Comparison of ENCODE assay signal across 8 cellular contexts in the genomic region with DNA sequence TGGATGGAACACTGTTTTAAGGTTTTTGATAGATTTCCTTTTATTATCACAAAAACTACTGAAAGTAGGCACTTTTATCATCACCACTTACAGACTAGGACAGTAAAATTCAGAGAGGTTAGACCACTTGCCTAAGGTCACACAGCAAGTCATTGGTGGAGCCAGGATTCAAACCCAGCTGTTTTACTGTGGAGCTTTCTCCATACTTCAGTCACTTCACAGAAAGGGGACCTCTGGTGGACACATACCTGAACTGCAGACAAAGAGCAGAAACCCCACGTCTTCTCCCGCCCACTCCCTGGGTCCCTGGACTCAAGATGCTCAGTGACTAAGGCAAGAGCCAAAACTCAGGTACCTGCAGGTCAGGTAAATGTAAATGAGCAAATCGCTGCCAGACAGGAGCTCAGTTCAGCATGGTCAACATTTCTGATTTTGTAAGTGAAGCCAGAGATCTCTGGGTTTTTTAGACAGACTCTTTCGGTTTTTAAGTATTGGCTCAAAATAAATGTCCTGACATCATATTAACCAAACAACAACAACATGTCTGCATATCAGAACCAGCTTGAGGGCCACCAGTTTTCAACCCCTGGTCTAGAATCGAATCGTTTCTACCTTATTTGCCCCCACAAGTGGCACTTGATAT.
DNase-seq lines count a peak whose midpoint lies in the region; ATAC-seq and TF ChIP-seq lines count a peak whose summit lies in the region.

No MANE protein-coding gene starts in this region.

- H3K4me1 ChIP-seq in Caco-2: no peaks in the 10 kb centered on the region; the same call in 1 of the 2 replicates

- no peaks in the 10 kb centered on the region for H3K36me3 Mint-ChIP-seq in Caco-2 (ENCODE audit: insufficient read depth, unreplicated experiment)
- no peaks in the 10 kb centered on the region for H3K36me3 Mint-ChIP-seq in activated naive CD4-positive, alpha-beta T cell treated with anti-CD3 and anti-CD28 coated beads for 36 hours (ENCODE audit: low read depth)

- peak; percentile 45 for TF ChIP-seq CTCF in Caco-2 (IDR thresholded peaks at IDR 0.05; ENCODE audit: insufficient read depth in 1 of 2, low read depth in 1 of 2, low read length in 1 of 2, severe bottlenecking in 1 of 2, unreplicated experiment in 1 of 2)
- TF ChIP-seq CTCF in HFF-Myc (IDR thresholded peaks at IDR 0.05; ENCODE audit: low read depth, low read length, missing control alignments): peak; percentile 69

- H3K36me3 ChIP-seq in Caco-2 (ENCODE audit: control insufficient read depth, insufficient read depth, low read length): no peaks in the 10 kb centered on the region

- POLR2A ChIA-PET in Caco-2 (lab: Charles Lee): interaction anchor here (0.6 kb wide), 1 partner anchor 176 kb away, joined by 5 read pairs; no protein-coding TSS in a partner anchor

- H3K27ac Mint-ChIP-seq in Caco-2 (ENCODE audit: unreplicated experiment): no peak overlapping the region
- no peak overlapping the region for H3K27ac Mint-ChIP-seq in activated naive CD4-positive, alpha-beta T cell treated with anti-CD3 and anti-CD28 coated beads for 36 hours

- CTCF ChIA-PET in Caco-2 (lab: Charles Lee): interaction anchor here (0.5 to 2.2 kb wide), 16 partner anchors 8 to 657 kb away, joined by 3 to 12 read pairs (median 4); a partner anchor contains a TSS
- CTCF ChIA-PET in activated naive CD4-positive, alpha-beta T cell treated with anti-CD3 and anti-CD28 coated beads for 36 hours (lab: Charles Lee): interaction anchor here (0.6 to 2.7 kb wide), 25 partner anchors 8 to 1804 kb away, joined by 3 to 16 read pairs (median 3); no protein-coding TSS in a partner anchor

- H3K4me3 ChIP-seq in Caco-2 (ENCODE audit: low read depth, low read length): no peak overlapping the region
- no peak overlapping the region for H3K4me3 ChIP-seq in HFF-Myc (replicated peaks; ENCODE audit: low read depth, low read length)

- peak; percentile 58 to 63 for DNase-seq in Caco-2
- no peak for DNase-seq in HFF-Myc (ENCODE audit: extremely low read depth, low read depth)
- peak; percentile 53 for DNase-seq in RPMI8226
- peak; percentile 76 for DNase-seq in activated naive CD4-positive, alpha-beta T cell treated with anti-CD3 and anti-CD28 coated beads for 36 hours
- DNase-seq in iPS DF 19.7 (ENCODE audit: low read depth, low spot score): peak; percentile 35
- DNase-seq in stimulated activated CD4-positive, alpha-beta T cell treated with anti-CD3 and anti-CD28 coated beads, Interleukin-4, amount 100 ng/mL, for 4 hours: peak; percentile 44 to 64

- no peaks in the 10 kb centered on the region for H3K27me3 ChIP-seq in Caco-2 (replicated peaks; ENCODE audit: control insufficient read depth, insufficient read depth, low read length)

- no TSS peak for BruUV-seq in Caco-2 (replicated peaks; lab: Mats Ljungman, UMichigan)

- intact Hi-C loops in Caco-2 (cut with micrococcal nuclease; ENCODE audit: unreplicated experiment): no loop called here
- intact Hi-C loops in activated naive CD4-positive, alpha-beta T cell treated with anti-CD3 and anti-CD28 coated beads for 36 hours (cut with micrococcal nuclease): loop anchor here (5.0 kb wide), 2 partner anchors 490 to 645 kb away; no protein-coding TSS in a partner anchor

- H3K4me3 Mint-ChIP-seq in Caco-2 (ENCODE audit: unreplicated experiment): no peak overlapping the region
- no peak overlapping the region for H3K4me3 Mint-ChIP-seq in activated naive CD4-positive, alpha-beta T cell treated with anti-CD3 and anti-CD28 coated beads for 36 hours

- no peaks in the 10 kb centered on the region for H3K4me1 Mint-ChIP-seq in Caco-2 (ENCODE audit: low read depth, unreplicated experiment)
- no peaks in the 10 kb centered on the region for H3K4me1 Mint-ChIP-seq in activated naive CD4-positive, alpha-beta T cell treated with anti-CD3 and anti-CD28 coated beads for 36 hours (ENCODE audit: low read depth)

- no peaks in the 10 kb centered on the region for H3K9me3 Mint-ChIP-seq in Caco-2 (ENCODE audit: unreplicated experiment)
- H3K9me3 Mint-ChIP-seq in activated naive CD4-positive, alpha-beta T cell treated with anti-CD3 and anti-CD28 coated beads for 36 hours: peaks cover 7% of the 10 kb centered on the region

- no peak for ATAC-seq in GM21619 (IDR thresholded peaks at IDR 0.05; ENCODE audit: unreplicated experiment)
- no peak for ATAC-seq in GM19328 (IDR thresholded peaks at IDR 0.05; ENCODE audit: unreplicated experiment)

- no peaks in the 10 kb centered on the region for H3K27me3 Mint-ChIP-seq in Caco-2 (ENCODE audit: insufficient read depth, unreplicated experiment)
- H3K27me3 Mint-ChIP-seq in activated naive CD4-positive, alpha-beta T cell treated with anti-CD3 and anti-CD28 coated beads for 36 hours (ENCODE audit: low read depth): peaks cover 2% of the 10 kb centered on the region

- no peaks in the 10 kb centered on the region for H3K9me3 ChIP-seq in Caco-2
